8 cellular contexts compared by ENCODE assay signal in genomic region chr2:25878361-25879132, GRCh38. TPM values are rescaled to one million over a fixed set of nuclear protein-coding genes. Genes with fewer than 3 reads are reported as not detected.
A peak's percentile ranks its signal among the peaks of the same experiment; 100 is the strongest.
DNase-seq lines count a peak whose midpoint lies in the region; ATAC-seq and TF ChIP-seq lines count a peak whose summit lies in the region.

ASXL2 (minus strand) TSS chr2:25878487; CDS start chr2:25878222, 265 bp downstream.

- DNase-seq in DMS53 (lab: John Stamatoyannopoulos, UW) (peak; percentile 98), KG1 (lab: John Stamatoyannopoulos, UW) (peak; percentile 95), Panc1 (ENCODE audit: low read depth, low spot score) (peak; percentile 87)
- peak; percentile 96 for DNase-seq in activated T-cell treated with anti-CD3 and anti-CD28 coated beads, Interleukin-2, amount 50 U/mL, for 4 hours
- DNase-seq in stimulated activated CD8-positive, alpha-beta memory T cell treated with anti-CD3 and anti-CD28 coated beads, Interleukin-7, amount 100 ng/mL, for 24 hours (ENCODE audit: low read depth), result peak; percentile 95

- no peaks in the 10 kb centered on the region; the same call in 1 of the 2 replicates for H3K36me3 ChIP-seq in Panc1 (ENCODE audit: control insufficient read depth, insufficient read depth, low read length)
- no peaks in the 10 kb centered on the region for H3K36me3 ChIP-seq in muscle layer of colon (ENCODE audit: insufficient read depth, low read length)

- H3K4me3 ChIP-seq in Panc1 (ENCODE audit: low read depth in 2 of 2, low read length in 2 of 2) (peak within 1 kb of the TSS; percentile 81 to 92), muscle layer of colon (ENCODE audit: low read depth in 1 of 2, low read length in 2 of 2) (peak within 1 kb of the TSS; percentile 74 to 88)

- no peaks in the 10 kb centered on the region for H3K9me3 ChIP-seq in Panc1 (ENCODE audit: control insufficient read depth, insufficient read depth, low read depth, low read length)
- no peaks in the 10 kb centered on the region for H3K9me3 ChIP-seq in muscle layer of colon (ENCODE audit: low read length)

- peaks cover 45% of the 10 kb centered on the region for H3K4me1 Mint-ChIP-seq in activated T-cell treated with anti-CD3 and anti-CD28 coated beads, Interleukin-2, amount 50 U/mL, for 4 hours (ENCODE audit: low read depth)

- peak within 1 kb of the TSS; percentile 94 for H3K4me3 Mint-ChIP-seq in activated T-cell treated with anti-CD3 and anti-CD28 coated beads, Interleukin-2, amount 50 U/mL, for 4 hours

- peak within 1 kb of the TSS; percentile 98 for H3K27ac ChIP-seq in Panc1 (ENCODE audit: low read length)
- H3K27ac ChIP-seq in muscle layer of colon (ENCODE audit: low read depth, low read length), result peak within 1 kb of the TSS; percentile 99

- ATAC-seq in GM21723 (IDR thresholded peaks at IDR 0.05; ENCODE audit: unreplicated experiment) (peak; percentile 91), Panc1 (peak; percentile 96), esophagus mucosa (peak; percentile 99)
- peak; percentile 89 to 92 for ATAC-seq in activated T-cell treated with anti-CD3 and anti-CD28 coated beads, Interleukin-2, amount 50 U/mL, for 4 hours

- TSS peak; percentile 98 for BruUV-seq in Panc1 (replicated peaks; lab: Mats Ljungman, UMichigan)

- no peak for TF ChIP-seq CTCF in Panc1 (IDR thresholded peaks at IDR 0.05)

- peaks cover 6% of the 10 kb centered on the region for H3K36me3 Mint-ChIP-seq in activated T-cell treated with anti-CD3 and anti-CD28 coated beads, Interleukin-2, amount 50 U/mL, for 4 hours (ENCODE audit: insufficient read depth)

- intact Hi-C loops in Panc1 (cut with micrococcal nuclease; ENCODE audit: unreplicated experiment), result no loop called here

- H3K4me1 ChIP-seq in Panc1 (ENCODE audit: control insufficient read depth, insufficient read depth, low read length) (peaks cover 13% of the 10 kb centered on the region; the same call in 1 of the 2 replicates), muscle layer of colon (ENCODE audit: insufficient read depth, low read length) (peaks cover 17% of the 10 kb centered on the region)

- H3K27me3 ChIP-seq in Panc1 (ENCODE audit: control insufficient read depth, insufficient read depth, low read length), result no peaks in the 10 kb centered on the region
- H3K27me3 ChIP-seq in muscle layer of colon (ENCODE audit: control insufficient read depth in 1 of 2, insufficient read depth in 2 of 2, low read length in 2 of 2), result no peaks in the 10 kb centered on the region

- CTCF ChIA-PET in Panc1 (lab: Charles Lee), result interaction anchor here (1.1 to 1.5 kb wide), 2 partner anchors 27 to 73 kb away, joined by 3 to 8 read pairs; no protein-coding TSS in a partner anchor

- peak within 1 kb of the TSS; percentile 87 for H3K9ac ChIP-seq in muscle layer of colon (ENCODE audit: low read length)

- in situ Hi-C loops in Panc1 (cut with HindIII; ENCODE audit: low pct_unique_long_range_greater_than_20kb, low sequenced_read_pairs), result no loop called here

- H3K27me3 Mint-ChIP-seq in activated T-cell treated with anti-CD3 and anti-CD28 coated beads, Interleukin-2, amount 50 U/mL, for 4 hours (ENCODE audit: low read depth), result no peaks in the 10 kb centered on the region

- POLR2A ChIA-PET in Panc1 (lab: Charles Lee), result interaction anchor here (0.5 to 1.0 kb wide), 14 partner anchors 12 to 641 kb away, joined by 3 to 16 read pairs (median 6); no protein-coding TSS in a partner anchor

- no peaks in the 10 kb centered on the region for H3K9me3 Mint-ChIP-seq in activated T-cell treated with anti-CD3 and anti-CD28 coated beads, Interleukin-2, amount 50 U/mL, for 4 hours

RNA-seq across cellular contexts. Expression of gene ASXL2, which starts in this region (rescaled TPM):
- total RNA-seq in Panc1 (2021; ENCODE audit: unreplicated experiment) (43.4 TPM), esophagus mucosa (21.4 TPM)
- polyA plus RNA-seq in Panc1 (2012; ENCODE audit: insufficient read length), result 20.2 TPM
- total RNA-seq in activated T-cell treated with anti-CD3 and anti-CD28 coated beads, Interleukin-2, amount 50 U/mL, for 4 hours, result 10 to 100 TPM; 27.2 to 38.5 (median 37.5) TPM

Comparison
In these comparisons a context has a peak if more than half of its experiments do, and no peak if none do; other contexts are left out.
1. Peak in every context shown above with its lines: DNase-seq, ATAC-seq, H3K4me3 ChIP-seq and H3K27ac ChIP-seq.